23 cellular contexts compared by ENCODE assay signal in genomic region chr10:5509236-5509635, GRCh38. TPM values are rescaled to one million over a fixed set of nuclear protein-coding genes. Genes with fewer than 3 reads are reported as not detected.
DNase-seq lines count a peak whose midpoint lies in the region; ATAC-seq and TF ChIP-seq lines count a peak whose summit lies in the region.
"Had no signal": no experiment of that assay in that cellular context is flagged by ENCODE, and none has a peak within 500 bp of the region (broad histone marks: within the 10 kb centered on the region; RNA-seq: fewer than 3 reads in every experiment).

No MANE protein-coding gene starts in this region.

- no peak overlapping the region for H3K4me2 ChIP-seq in OCI-LY7 (ENCODE audit: low read length)

- H4K20me1 ChIP-seq in OCI-LY7 (ENCODE audit: insufficient read depth, low read length) = no peaks in the 10 kb centered on the region

- DNase-seq in cardiac septum (ENCODE audit: low spot score) (peak; percentile 41), left ventricle myocardium superior (no peak), OCI-LY7 (ENCODE audit: low spot score) (peak; percentile 7), glutamatergic neuron (peak; percentile 2), Ammon's horn (ENCODE audit: low spot score) (no peak), NCI-H748 treated with DMSO at 0.1 percent for 48 hours (lab: John Stamatoyannopoulos, UW) (no peak)
- DNase-seq in activated T-cell treated with anti-CD3 and anti-CD28 coated beads, Interleukin-2, amount 50 U/mL, for 4 hours = no peak
- DNase-seq: ACHN; DMS79; GOT3; Karpas-422; NCI-H1436 treated with DMSO at 0.1 percent for 48 hours; NCI-H2081; NCI-H526; NK-92 treated with Interleukin-12 subunit alpha and Interleukin-12 subunit beta, amount 100 ng/mL, for 24 hours; SHP77 treated with DMSO at 0.1 percent for 48 hours; T-cell had no signal

- H3K4me1 ChIP-seq in OCI-LY7 (ENCODE audit: insufficient read depth, low read length, poor library complexity, severe bottlenecking) = no peaks in the 10 kb centered on the region

- no peaks in the 10 kb centered on the region for H3K9me3 ChIP-seq in OCI-LY7 (ENCODE audit: low read length)

- peaks cover 7% of the 10 kb centered on the region for H3K36me3 Mint-ChIP-seq in glutamatergic neuron (ENCODE audit: unreplicated experiment)
- H3K36me3 Mint-ChIP-seq in activated T-cell treated with anti-CD3 and anti-CD28 coated beads, Interleukin-2, amount 50 U/mL, for 4 hours (ENCODE audit: insufficient read depth) = no peaks in the 10 kb centered on the region
- H3K36me3 Mint-ChIP-seq: CD14-positive monocyte, IgD-negative memory B cell, T-cell had no signal

- peaks cover 2% of the 10 kb centered on the region for H3K9me3 Mint-ChIP-seq in glutamatergic neuron (ENCODE audit: unreplicated experiment)
- no peaks in the 10 kb centered on the region for H3K9me3 Mint-ChIP-seq in activated T-cell treated with anti-CD3 and anti-CD28 coated beads, Interleukin-2, amount 50 U/mL, for 4 hours
- H3K9me3 Mint-ChIP-seq: CD14-positive monocyte, IgD-negative memory B cell, T-cell had no signal

- CTCF ChIA-PET in OCI-LY7 (lab: Charles Lee; ENCODE audit: unreplicated experiment) = no interaction called here

- H3K27ac Mint-ChIP-seq in glutamatergic neuron (ENCODE audit: unreplicated experiment) = no peak overlapping the region
- H3K27ac Mint-ChIP-seq: CD14-positive monocyte, IgD-negative memory B cell, T-cell had no signal

- H3K27me3 Mint-ChIP-seq in glutamatergic neuron (ENCODE audit: unreplicated experiment) = no peaks in the 10 kb centered on the region
- H3K27me3 Mint-ChIP-seq in activated T-cell treated with anti-CD3 and anti-CD28 coated beads, Interleukin-2, amount 50 U/mL, for 4 hours (ENCODE audit: low read depth) = peaks cover 12% of the 10 kb centered on the region

- TF ChIP-seq CTCF in OCI-LY7 (conservative IDR thresholded peaks at IDR 0.05; ENCODE audit: low read length) (no peak), glutamatergic neuron (IDR thresholded peaks at IDR 0.05; ENCODE audit: partially characterized antibody, unreplicated experiment) (no peak)

- no peaks in the 10 kb centered on the region for H3K79me2 ChIP-seq in OCI-LY7 (ENCODE audit: insufficient read depth, low read depth, low read length)

- intact Hi-C loops in cardiac septum (cut with DNase I) (no loop called here), left ventricle myocardium superior (cut with micrococcal nuclease) (no loop called here), OCI-LY7 (cut with micrococcal nuclease; ENCODE audit: unreplicated experiment) (no loop called here)

- no peak overlapping the region for H3K27ac ChIP-seq in OCI-LY7 (ENCODE audit: low read depth, low read length, poor library complexity, severe bottlenecking)

- ATAC-seq in left ventricle myocardium superior = no peak
- no peak for ATAC-seq in activated T-cell treated with anti-CD3 and anti-CD28 coated beads, Interleukin-2, amount 50 U/mL, for 4 hours
- ATAC-seq: HCT116, SK-N-SH treated with all-trans-retinoic acid at 6 μM for 48 hours, T-cell had no signal

- no peak overlapping the region for H3K4me3 Mint-ChIP-seq in glutamatergic neuron (ENCODE audit: unreplicated experiment)
- no peak overlapping the region for H3K4me3 Mint-ChIP-seq in activated T-cell treated with anti-CD3 and anti-CD28 coated beads, Interleukin-2, amount 50 U/mL, for 4 hours
- H3K4me3 Mint-ChIP-seq: CD14-positive monocyte, IgD-negative memory B cell, T-cell had no signal

- H2AFZ ChIP-seq in OCI-LY7 (ENCODE audit: low read length) = no peak overlapping the region

- no peak overlapping the region for H3K4me3 ChIP-seq in OCI-LY7 (ENCODE audit: low read depth, low read length, poor library complexity, severe bottlenecking)

- BruUV-seq in OCI-LY7 (replicated peaks; lab: Mats Ljungman, UMichigan) = no TSS peak

- POLR2A ChIA-PET in OCI-LY7 (lab: Charles Lee) = interaction anchor here (1.2 kb wide), 1 partner anchor 10 kb away, joined by 4 read pairs; no protein-coding TSS in a partner anchor

- no peaks in the 10 kb centered on the region for H3K9me2 ChIP-seq in OCI-LY7 (ENCODE audit: insufficient read depth, low read length)

- no peaks in the 10 kb centered on the region for H3K36me3 ChIP-seq in OCI-LY7 (ENCODE audit: insufficient read depth, low read length)

- no peaks in the 10 kb centered on the region for H3K4me1 Mint-ChIP-seq in glutamatergic neuron (ENCODE audit: low read depth, unreplicated experiment)
- peaks cover 8% of the 10 kb centered on the region for H3K4me1 Mint-ChIP-seq in activated T-cell treated with anti-CD3 and anti-CD28 coated beads, Interleukin-2, amount 50 U/mL, for 4 hours (ENCODE audit: low read depth)
- H3K4me1 Mint-ChIP-seq: CD14-positive monocyte had no signal

RNA-seq across cellular contexts. Expression of gene CALML5, which starts 9.9 kb away (rescaled TPM):
- not detected for total RNA-seq in cardiac septum
- not detected for total RNA-seq in left ventricle myocardium superior
- not detected in 2 replicates for total RNA-seq in OCI-LY7 (2014; rRNA removed; shearing (Covaris generic))
- not detected in 2 replicates for total RNA-seq in OCI-LY7 (2022)
- not detected for total RNA-seq in glutamatergic neuron (ENCODE audit: unreplicated experiment)
- total RNA-seq in activated T-cell treated with anti-CD3 and anti-CD28 coated beads, Interleukin-2, amount 50 U/mL, for 4 hours = not detected
- total RNA-seq: MCF 10A, RPMI7951, T-cell had no signal

RNA-seq across cellular contexts. Expression of gene CALML3, which starts 15.5 kb away (rescaled TPM):
- not detected for total RNA-seq in cardiac septum
- not detected for total RNA-seq in left ventricle myocardium superior
- total RNA-seq in OCI-LY7 (2014; rRNA removed; shearing (Covaris generic)) = not detected in 2 replicates
- not detected in 2 replicates for total RNA-seq in OCI-LY7 (2022)
- total RNA-seq in glutamatergic neuron (ENCODE audit: unreplicated experiment) = not detected
- not detected for total RNA-seq in activated T-cell treated with anti-CD3 and anti-CD28 coated beads, Interleukin-2, amount 50 U/mL, for 4 hours
- total RNA-seq: RPMI7951, T-cell had no signal

Comparison
In these comparisons a context has a peak if more than half of its experiments do, and no peak if none do; other contexts are left out.
1. DNase-seq: peak in cardiac septum (single experiment), OCI-LY7 (single experiment) and glutamatergic neuron (single experiment); none in left ventricle myocardium superior (single experiment), Ammon's horn (single experiment), NCI-H748 treated with DMSO at 0.1 percent for 48 hours (single experiment) and activated T-cell treated with anti-CD3 and anti-CD28 coated beads, Interleukin-2, amount 50 U/mL, for 4 hours (single experiment).